Comparison of ENCODE assay signal across 1 cellular context in genomic region chr17:4536742-4537411, GRCh38.
TF ChIP-seq lines count a peak whose summit lies in the region.

No MANE protein-coding gene starts in this region.

TF ChIP-seq in HepG2, 621 proteins besides CTCF, POLR2A, EP300 and RAD21:
- TF ChIP-seq TIGD3 (CRISPR knock-in tag; IDR thresholded peaks at IDR 0.05; ENCODE audit: borderline replicate concordance): no peak
- TF ChIP-seq REST (IDR thresholded peaks at IDR 0.05; ENCODE audit: borderline replicate concordance in 1 of 2, low read depth in 1 of 2, low read length in 2 of 2): no peak
- TF ChIP-seq ATF5 (CRISPR knock-in tag; IDR thresholded peaks at IDR 0.05; ENCODE audit: low read depth): no peak
- no peak for TF ChIP-seq ZNF709 (CRISPR knock-in tag; IDR thresholded peaks at IDR 0.05)
- TF ChIP-seq ZNF12 (CRISPR knock-in tag; IDR thresholded peaks at IDR 0.05): no peak
- no peak for TF ChIP-seq GPN1 (CRISPR knock-in tag; IDR thresholded peaks at IDR 0.05; ENCODE audit: borderline replicate concordance)
- peak; percentile 36; the same call in 1 of the 2 replicates for TF ChIP-seq POLR2G (IDR thresholded peaks at IDR 0.05; ENCODE audit: low read depth, low read length)
- TF ChIP-seq PHB2 (IDR thresholded peaks at IDR 0.05; ENCODE audit: partially characterized antibody): no peak
- no peak for TF ChIP-seq LCORL (IDR thresholded peaks at IDR 0.05)
- no peak for TF ChIP-seq LCORL (CRISPR knock-in tag; IDR thresholded peaks at IDR 0.05)
- TF ChIP-seq FOXK2 (IDR thresholded peaks at IDR 0.05): no peak
- peak; percentile 62 for TF ChIP-seq RBM22 (optimal IDR thresholded peaks at IDR 0.05; ENCODE audit: low read length)
- TF ChIP-seq KDM2A (CRISPR knock-in tag; IDR thresholded peaks at IDR 0.05; ENCODE audit: borderline replicate concordance, low read depth): peak; percentile 25; the same call in 1 of the 2 replicates
- 0 out of 2 replicates have a peak, but pooled peaks have one; percentile 8 for TF ChIP-seq SSRP1 (CRISPR knock-in tag; IDR thresholded peaks at IDR 0.05)
- TF ChIP-seq RORA (CRISPR knock-in tag; IDR thresholded peaks at IDR 0.05): no peak
